ENCODE assay signal across 11 cellular contexts in genomic region chr3:12830785-12831581, GRCh38. TPM values are rescaled to one million over a fixed set of nuclear protein-coding genes. Genes with fewer than 3 reads are reported as not detected.
DNase-seq lines count a peak whose midpoint lies in the region; ATAC-seq and TF ChIP-seq lines count a peak whose summit lies in the region.
"Had no signal": no experiment of that assay in that cellular context is flagged by ENCODE, and none has a peak within 500 bp of the region (broad histone marks: within the 10 kb centered on the region; RNA-seq: fewer than 3 reads in every experiment).

No MANE protein-coding gene starts in this region.

- ATAC-seq in PC-3 (peak; percentile 0; the same call in 1 of the 2 replicates), esophagus mucosa (peak; percentile 34)

- no peaks in the 10 kb centered on the region for H3K9me3 Mint-ChIP-seq in activated naive CD4-positive, alpha-beta T cell treated with anti-CD3 and anti-CD28 coated beads, Interleukin-2, amount 50 U/mL, for 24 hours
- H3K9me3 Mint-ChIP-seq in activated naive CD4-positive, alpha-beta T cell treated with anti-CD3 and anti-CD28 coated beads, Interleukin-2, amount 10 ng/mL, durations not matched to agents 7 days and 5 days: no peaks in the 10 kb centered on the region

- no peaks in the 10 kb centered on the region for H3K9me2 ChIP-seq in PC-3 (replicated peaks; ENCODE audit: low read length)

- H3K27me3 Mint-ChIP-seq in activated naive CD4-positive, alpha-beta T cell treated with anti-CD3 and anti-CD28 coated beads, Interleukin-2, amount 50 U/mL, for 24 hours: no peaks in the 10 kb centered on the region
- H3K27me3 Mint-ChIP-seq in activated naive CD4-positive, alpha-beta T cell treated with anti-CD3 and anti-CD28 coated beads, Interleukin-2, amount 10 ng/mL, durations not matched to agents 7 days and 5 days: no peaks in the 10 kb centered on the region

- peaks cover 8% of the 10 kb centered on the region for H3K79me2 ChIP-seq in PC-3 (ENCODE audit: low read length)

- H3K9me3 ChIP-seq in PC-3 (ENCODE audit: low read length) (no peaks in the 10 kb centered on the region), testis (no peaks in the 10 kb centered on the region)
- H3K9me3 ChIP-seq: BLaER1 treated with 17β-estradiol and CSF1 and Interleukin-3, amounts not matched to agents 10 nM and 100 nM had no signal

- BruUV-seq in PC-3 (replicated peaks; lab: Mats Ljungman, UMichigan): no TSS peak

- H3K4me2 ChIP-seq in PC-3 (ENCODE audit: low read length): peak overlapping the region; percentile 71
- H3K4me2 ChIP-seq: BLaER1 treated with 17β-estradiol and CSF1 and Interleukin-3, amounts not matched to agents 10 nM and 100 nM had no signal

- peaks cover 25% of the 10 kb centered on the region for H3F3A ChIP-seq in PC-3 (ENCODE audit: low read length, unreplicated experiment)

- peaks cover 14% of the 10 kb centered on the region for H4K20me1 ChIP-seq in PC-3 (ENCODE audit: low read length)

- POLR2A ChIA-PET in PC-3 (lab: Charles Lee; ENCODE audit: unreplicated experiment): no interaction called here

- WGBS in testis, 2 donors: 71 to 75% methylated on average over 8 of the region's 8 CpGs

- DNase-seq in activated naive CD4-positive, alpha-beta T cell treated with anti-CD3 and anti-CD28 coated beads, Interleukin-2, amount 10 ng/mL, durations not matched to agents 7 days and 5 days: no peak
- DNase-seq in PC-3: peak; percentile 34
- no peak for DNase-seq in testis
- DNase-seq in HK-2 (ENCODE audit: unreplicated experiment): no peak
- no peak for DNase-seq in GM19238 (ENCODE audit: insufficient read length, low spot score)
- DNase-seq in NCI-H2081 treated with DMSO at 0.1 percent for 48 hours (lab: John Stamatoyannopoulos, UW): no peak
- DNase-seq: caudate nucleus, T-helper 1 cell had no signal

- peak overlapping the region; percentile 76 for H3K27ac Mint-ChIP-seq in activated naive CD4-positive, alpha-beta T cell treated with anti-CD3 and anti-CD28 coated beads, Interleukin-2, amount 50 U/mL, for 24 hours
- no peak overlapping the region for H3K27ac Mint-ChIP-seq in activated naive CD4-positive, alpha-beta T cell treated with anti-CD3 and anti-CD28 coated beads, Interleukin-2, amount 10 ng/mL, durations not matched to agents 7 days and 5 days

- H3K27ac ChIP-seq in PC-3 (ENCODE audit: low read length) (peak overlapping the region; percentile 94), testis (peak overlapping the region in 1 of 2 donors; percentile 20)

- intact Hi-C loops in PC-3 (cut with micrococcal nuclease) (loop anchor here (2.0 to 5.0 kb wide), 2 partner anchors 62 to 124 kb away; no protein-coding TSS in a partner anchor), testis (cut with DNase I; ENCODE audit: low total_unique reads) (no loop called here)

- TF ChIP-seq POLR2A in testis (IDR thresholded peaks at IDR 0.05): no peak

- peak overlapping the region; percentile 67 for H3K9ac ChIP-seq in PC-3 (ENCODE audit: low read length)

- no peaks in the 10 kb centered on the region for H3K27me3 ChIP-seq in PC-3 (ENCODE audit: low read length)
- no peaks in the 10 kb centered on the region for H3K27me3 ChIP-seq in testis
- H3K27me3 ChIP-seq: BLaER1 treated with 17β-estradiol and CSF1 and Interleukin-3, amounts not matched to agents 10 nM and 100 nM had no signal

- no peak overlapping the region for H3K4me3 Mint-ChIP-seq in activated naive CD4-positive, alpha-beta T cell treated with anti-CD3 and anti-CD28 coated beads, Interleukin-2, amount 50 U/mL, for 24 hours
- H3K4me3 Mint-ChIP-seq in activated naive CD4-positive, alpha-beta T cell treated with anti-CD3 and anti-CD28 coated beads, Interleukin-2, amount 10 ng/mL, durations not matched to agents 7 days and 5 days: no peak overlapping the region

- TF ChIP-seq CTCF in PC-3 (conservative IDR thresholded peaks at IDR 0.05; ENCODE audit: low read depth, low read length) (0 out of 2 replicates have a peak, but pooled peaks have one; percentile 18), testis (IDR thresholded peaks at IDR 0.05) (peak in 2 of 3 experiments; percentile 28 to 33)

- H3K36me3 ChIP-seq in PC-3 (ENCODE audit: low read depth, low read length): peaks cover 44% of the 10 kb centered on the region
- H3K36me3 ChIP-seq in testis (ENCODE audit: low read depth, missing control alignments): no peaks in the 10 kb centered on the region

- CTCF ChIA-PET in activated naive CD4-positive, alpha-beta T cell treated with anti-CD3 and anti-CD28 coated beads, Interleukin-2, amount 10 ng/mL, durations not matched to agents 7 days and 5 days (lab: Charles Lee): interaction anchor here (1.3 to 1.9 kb wide), 2 partner anchors 11 to 21 kb away, joined by 6 to 7 read pairs; partner anchors contain the start of gene RPL32
- CTCF ChIA-PET in PC-3 (lab: Charles Lee): interaction anchor here (1.0 to 1.3 kb wide), 2 partner anchors 21 to 68 kb away, joined by 3 to 5 read pairs; no protein-coding TSS in a partner anchor

- H3K4me3 ChIP-seq in PC-3 (ENCODE audit: low read length): peak overlapping the region; percentile 25; the same call in 1 of the 2 replicates
- no peak overlapping the region for H3K4me3 ChIP-seq in testis
- H3K4me3 ChIP-seq: BLaER1 treated with 17β-estradiol and CSF1 and Interleukin-3, amounts not matched to agents 10 nM and 100 nM had no signal

- no peak overlapping the region for H2AFZ ChIP-seq in PC-3 (ENCODE audit: low read length)

- peaks cover 42% of the 10 kb centered on the region for H3K4me1 ChIP-seq in PC-3 (ENCODE audit: insufficient read depth, low read length)
- H3K4me1 ChIP-seq in testis: no peaks in the 10 kb centered on the region

- peaks cover 11% of the 10 kb centered on the region for H3K36me3 Mint-ChIP-seq in activated naive CD4-positive, alpha-beta T cell treated with anti-CD3 and anti-CD28 coated beads, Interleukin-2, amount 50 U/mL, for 24 hours
- H3K36me3 Mint-ChIP-seq in activated naive CD4-positive, alpha-beta T cell treated with anti-CD3 and anti-CD28 coated beads, Interleukin-2, amount 10 ng/mL, durations not matched to agents 7 days and 5 days: peaks cover 40% of the 10 kb centered on the region

- peaks cover 4% of the 10 kb centered on the region for H3K4me1 Mint-ChIP-seq in activated naive CD4-positive, alpha-beta T cell treated with anti-CD3 and anti-CD28 coated beads, Interleukin-2, amount 50 U/mL, for 24 hours
- H3K4me1 Mint-ChIP-seq in activated naive CD4-positive, alpha-beta T cell treated with anti-CD3 and anti-CD28 coated beads, Interleukin-2, amount 10 ng/mL, durations not matched to agents 7 days and 5 days: peaks cover 2% of the 10 kb centered on the region

RNA-seq across cellular contexts. Expression of gene RPL32, which starts 10.4 kb away (rescaled TPM):
- 2,037 and 2,663 TPM in 2 replicates for total RNA-seq in PC-3 (2014; rRNA removed)
- 1,705 TPM for total RNA-seq in esophagus mucosa
- 100 to 1,000 TPM; 435 to 713 TPM for total RNA-seq in testis
- 1,578 TPM for polyA plus RNA-seq in testis (ENCODE audit: insufficient read depth, low read depth, low replicate concordance)

RNA-seq across cellular contexts. Expression of gene CAND2, which starts 34.5 kb away (rescaled TPM):
- total RNA-seq in PC-3 (2014; rRNA removed): 2.4 and 4.8 TPM in 2 replicates
- 1.1 TPM for total RNA-seq in esophagus mucosa
- 100 to 1,000 TPM; 118 to 128 TPM for total RNA-seq in testis
- 38.0 TPM for polyA plus RNA-seq in testis (ENCODE audit: insufficient read depth, low read depth, low replicate concordance)

Comparison
In these comparisons a context has a peak if more than half of its experiments do, and no peak if none do; other contexts are left out.
1. RNA of gene CAND2, which starts 34.5 kb away (total RNA-seq): 118 to 128 TPM in testis; 2.4 to 4.8 TPM in PC-3 and 1.1 TPM in esophagus mucosa (single experiment); every median in the first group is over 10 times any median in the second.